In genomic region chr6:53112404-53112803, GRCh38 we compare ENCODE assay signal across 1 cellular context.
A peak's percentile ranks its signal among the peaks of the same experiment; 100 is the strongest.
TF ChIP-seq lines count a peak whose summit lies in the region.

No MANE protein-coding gene starts in this region.

TF ChIP-seq in HepG2, 621 proteins besides CTCF, POLR2A, EP300 and RAD21 (continued from another document):
- TF ChIP-seq NR2F6 (IDR thresholded peaks at IDR 0.05) (no peak), NR2F6 (CRISPR knock-in tag; IDR thresholded peaks at IDR 0.05) (0 out of 2 replicates have a peak, but pooled peaks have one; percentile 6), SOX6 (IDR thresholded peaks at IDR 0.05) (no peak), SOX6 (CRISPR knock-in tag; IDR thresholded peaks at IDR 0.05) (peak; percentile 36; the same call in 1 of the 2 replicates), RXRB (CRISPR knock-in tag; IDR thresholded peaks at IDR 0.05; ENCODE audit: borderline replicate concordance) (peak; percentile 52; the same call in 1 of the 2 replicates), ETV5 (CRISPR knock-in tag; IDR thresholded peaks at IDR 0.05; ENCODE audit: borderline replicate concordance) (peak; percentile 77), HNF1A (IDR thresholded peaks at IDR 0.05; ENCODE audit: low read depth) (0 out of 2 replicates have a peak, but pooled peaks have one; percentile 16), HNF1A (CRISPR knock-in tag; IDR thresholded peaks at IDR 0.05; ENCODE audit: borderline replicate concordance) (no peak), TOE1 (CRISPR knock-in tag; IDR thresholded peaks at IDR 0.05) (no peak), TFAP4 (IDR thresholded peaks at IDR 0.05; ENCODE audit: borderline replicate concordance, low read depth) (peak; percentile 83), SOX5 (CRISPR knock-in tag; IDR thresholded peaks at IDR 0.05; ENCODE audit: borderline replicate concordance) (peak; percentile 65; the same call in 1 of the 2 replicates), SOX13 (IDR thresholded peaks at IDR 0.05) (no peak), SOX13 (CRISPR knock-in tag; conservative IDR thresholded peaks at IDR 0.05 in 1 of 2, IDR thresholded peaks at IDR 0.05 in 1 of 2) (peak in 1 of 2 experiments; percentile 64; a peak in 2 of 4 replicates)
